Comparison of ENCODE assay signal across 35 cellular contexts in the genomic region with DNA sequence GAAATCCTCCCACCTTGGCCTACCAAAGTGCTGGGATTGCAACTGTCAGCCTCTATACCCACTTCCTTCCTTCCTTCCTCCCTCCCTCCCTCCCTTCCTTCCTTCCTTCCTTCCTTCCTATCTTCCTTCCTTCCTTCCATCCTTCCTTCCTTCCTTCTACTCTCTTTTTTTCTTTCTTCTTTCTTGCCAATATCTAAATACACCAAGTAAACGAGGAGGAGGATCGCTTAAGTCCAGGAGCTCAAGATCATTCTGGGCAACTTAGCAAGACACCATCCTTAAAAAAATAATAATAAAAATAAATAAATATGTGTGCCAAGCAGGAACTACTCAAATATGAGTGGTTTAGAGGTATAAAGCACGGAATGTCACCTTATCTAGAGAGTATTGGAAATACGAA.
"Had no signal": no experiment of that assay in that cellular context is flagged by ENCODE, and none has a peak within 500 bp of the region (broad histone marks: within the 10 kb centered on the region; RNA-seq: fewer than 3 reads in every experiment).

No MANE protein-coding gene starts in this region.

- H3K27me3 ChIP-seq: ascending aorta, cardiac muscle cell had no signal

- H3K4me3 ChIP-seq: ascending aorta, cardiac muscle cell had no signal

- H3K27ac Mint-ChIP-seq: activated B cell treated with CpG ODN at 0.5 μM for 24 hours; activated CD4-positive, alpha-beta memory T cell treated with anti-CD3 and anti-CD28 coated beads for 36 hours; activated CD4-positive, alpha-beta T cell treated with anti-CD3 and anti-CD28 coated beads, Interleukin-2, amount 10 ng/mL, durations not matched to agents 24 days and 14 days; activated CD8-positive, alpha-beta T cell treated with anti-CD3 and anti-CD28 coated beads for 36 hours; activated naive CD4-positive, alpha-beta T cell treated with anti-CD3 and anti-CD28 coated beads for 36 hours; activated naive CD8-positive, alpha-beta T cell treated with anti-CD3 and anti-CD28 coated beads, Interleukin-2, amount 10 ng/mL, durations not matched to agents 7 days and 5 days; activated naive CD8-positive, alpha-beta T cell treated with anti-CD3 and anti-CD28 coated beads, Interleukin-2, amount 50 U/mL, for 24 hours; activated T-cell treated with anti-CD3 and anti-CD28 coated beads, Interleukin-2, amount 50 U/mL, for 72 hours; activated T-helper 2 cell treated with anti-CD3 and anti-CD28 coated beads, Interferon-gamma antibody, Interleukin-2, Interleukin-4, amounts not matched to agents 10 μg/mL and 5 μg/mL and 100 μg/mL, durations not matched to agents 14 hours and 24 hours and 36 hours; T-helper 1 cell treated with Interleukin-12 subunit alpha and Interleukin-12 subunit beta and Interleukin-4 antibody, amounts not matched to agents 30 μg/mL and 1 μg/mL, for 36 hours; T-helper 2 cell treated with Interferon-gamma antibody and Interleukin-4, amounts not matched to agents 5 μg/mL and 100 μg/mL, for 36 hours had no signal

- H3K27ac ChIP-seq: ascending aorta, cardiac muscle cell, VCaP had no signal

- H3K4me1 Mint-ChIP-seq: activated CD4-positive, alpha-beta T cell treated with anti-CD3 and anti-CD28 coated beads, Interleukin-2, amount 10 ng/mL, durations not matched to agents 24 days and 14 days had no signal

- H3K27me3 Mint-ChIP-seq: activated B cell treated with CpG ODN at 0.5 μM for 24 hours; activated CD4-positive, alpha-beta memory T cell treated with anti-CD3 and anti-CD28 coated beads for 36 hours; activated CD4-positive, alpha-beta T cell treated with anti-CD3 and anti-CD28 coated beads, Interleukin-2, amount 10 ng/mL, durations not matched to agents 24 days and 14 days; activated CD8-positive, alpha-beta T cell treated with anti-CD3 and anti-CD28 coated beads for 36 hours; activated naive CD8-positive, alpha-beta T cell treated with anti-CD3 and anti-CD28 coated beads, Interleukin-2, amount 10 ng/mL, durations not matched to agents 7 days and 5 days; activated naive CD8-positive, alpha-beta T cell treated with anti-CD3 and anti-CD28 coated beads, Interleukin-2, amount 50 U/mL, for 24 hours; brain had no signal

- H3K36me3 ChIP-seq: ascending aorta, cardiac muscle cell had no signal

- ATAC-seq: activated CD8-positive, alpha-beta T cell treated with anti-CD3 and anti-CD28 coated beads for 36 hours; activated naive CD4-positive, alpha-beta T cell treated with anti-CD3 and anti-CD28 coated beads, Interleukin-2, amount 50 U/mL, for 72 hours; activated naive CD8-positive, alpha-beta T cell treated with anti-CD3 and anti-CD28 coated beads, Interleukin-2, amount 50 U/mL, for 24 hours; activated T-cell treated with anti-CD3 and anti-CD28 coated beads, Interleukin-2, amount 50 U/mL, for 4 hours; activated T-cell treated with anti-CD3 and anti-CD28 coated beads, Interleukin-2, amount 50 U/mL, for 72 hours had no signal

- DNase-seq: activated B cell treated with CpG ODN at 0.5 μM for 24 hours; activated CD4-positive, alpha-beta memory T cell treated with anti-CD3 and anti-CD28 coated beads for 36 hours; activated CD4-positive, alpha-beta T cell treated with anti-CD3 and anti-CD28 coated beads for 4 hours; activated CD4-positive, alpha-beta T cell treated with anti-CD3 and anti-CD28 coated beads, Interleukin-2, amount 10 ng/mL, durations not matched to agents 24 days and 14 days; activated CD4-positive, alpha-beta T cell treated with anti-CD3 and anti-CD28 coated beads, Interleukin-2, amount 50 U/mL, for 1 hour; activated CD4-positive, alpha-beta T cell treated with anti-CD3 and anti-CD28 coated beads, Interleukin-2, amount 50 U/mL, for 4 hours; activated CD4-positive, CD25-positive, alpha-beta regulatory T cell treated with anti-CD3 and anti-CD28 coated beads, Interleukin-2, amount 50 U/mL, for 72 hours; activated CD8-positive, alpha-beta memory T cell treated with anti-CD3 and anti-CD28 coated beads, Interleukin-2, amount 50 U/mL, for 4 hours; activated CD8-positive, alpha-beta T cell treated with anti-CD3 and anti-CD28 coated beads for 36 hours; activated effector memory CD4-positive, alpha-beta T cell treated with Interleukin-2 at 50 U/mL for 16 hours; activated gamma-delta T cell treated with Interleukin-2 at 50 U/mL for 16 hours; activated naive CD4-positive, alpha-beta T cell; activated naive CD4-positive, alpha-beta T cell treated with anti-CD3 and anti-CD28 coated beads for 36 hours; activated naive CD4-positive, alpha-beta T cell treated with anti-CD3 and anti-CD28 coated beads, Interleukin-2, amount 50 U/mL, for 16 hours; activated naive CD8-positive, alpha-beta T cell treated with anti-CD3 and anti-CD28 coated beads, Interleukin-2, amount 10 ng/mL, durations not matched to agents 7 days and 5 days; activated naive CD8-positive, alpha-beta T cell treated with anti-CD3 and anti-CD28 coated beads, Interleukin-2, amount 50 U/mL, for 24 hours; activated T-cell treated with anti-CD3 and anti-CD28 coated beads for 4 hours; activated T-cell treated with anti-CD3 and anti-CD28 coated beads, Interleukin-2, amount 50 U/mL, for 1 hour; activated T-cell treated with anti-CD3 and anti-CD28 coated beads, Interleukin-2, amount 50 U/mL, for 4 hours; activated T-cell treated with anti-CD3 and anti-CD28 coated beads, Interleukin-2, amount 50 U/mL, for 72 hours; amygdala; anterior cingulate cortex; caudate nucleus; T-helper 1 cell; T-helper 2 cell; T-helper 9 cell had no signal

- H3K4me3 Mint-ChIP-seq: activated B cell treated with CpG ODN at 0.5 μM for 24 hours; activated CD4-positive, alpha-beta memory T cell treated with anti-CD3 and anti-CD28 coated beads for 36 hours; activated CD4-positive, alpha-beta T cell treated with anti-CD3 and anti-CD28 coated beads, Interleukin-2, amount 10 ng/mL, durations not matched to agents 24 days and 14 days; activated CD8-positive, alpha-beta T cell treated with anti-CD3 and anti-CD28 coated beads for 36 hours; activated naive CD4-positive, alpha-beta T cell treated with anti-CD3 and anti-CD28 coated beads for 36 hours; activated naive CD8-positive, alpha-beta T cell treated with anti-CD3 and anti-CD28 coated beads, Interleukin-2, amount 10 ng/mL, durations not matched to agents 7 days and 5 days; activated naive CD8-positive, alpha-beta T cell treated with anti-CD3 and anti-CD28 coated beads, Interleukin-2, amount 50 U/mL, for 24 hours; activated T-cell treated with anti-CD3 and anti-CD28 coated beads, Interleukin-2, amount 50 U/mL, for 4 hours; activated T-cell treated with anti-CD3 and anti-CD28 coated beads, Interleukin-2, amount 50 U/mL, for 72 hours; activated T-helper 1 cell treated with anti-CD3 and anti-CD28 coated beads, Interleukin-12 subunit alpha, Interleukin-12 subunit beta, Interleukin-2, Interleukin-4 antibody, amounts not matched to agents 30 ng/mL and 10 ng/mL and 1 ng/mL, durations not matched to agents 14 hours and 24 hours and 36 hours; brain; T-helper 1 cell treated with Interleukin-12 subunit alpha and Interleukin-12 subunit beta and Interleukin-4 antibody, amounts not matched to agents 30 μg/mL and 1 μg/mL, for 36 hours; T-helper 2 cell treated with Interferon-gamma antibody and Interleukin-4, amounts not matched to agents 5 μg/mL and 100 μg/mL, for 36 hours had no signal

- H3K9me3 ChIP-seq: ascending aorta had no signal
